8 cellular contexts compared by ENCODE assay signal in genomic region chr17:58517928-58518609, GRCh38. TPM values are rescaled to one million over a fixed set of nuclear protein-coding genes. Genes with fewer than 3 reads are reported as not detected.
A peak's percentile ranks its signal among the peaks of the same experiment; 100 is the strongest.
DNase-seq lines count a peak whose midpoint lies in the region; ATAC-seq and TF ChIP-seq lines count a peak whose summit lies in the region.

No MANE protein-coding gene starts in this region.

- no peaks in the 10 kb centered on the region for H3K9me3 Mint-ChIP-seq in activated naive CD4-positive, alpha-beta T cell treated with anti-CD3 and anti-CD28 coated beads, Interleukin-2, amount 50 U/mL, for 72 hours

- TF ChIP-seq CTCF in GM10248 (IDR thresholded peaks at IDR 0.05; ENCODE audit: control extremely low read depth, extremely low read depth, low read depth, missing control alignments), result no peak
- no peak for TF ChIP-seq CTCF in SK-N-SH (IDR thresholded peaks at IDR 0.05)
- no peak for TF ChIP-seq CTCF in suprapubic skin (IDR thresholded peaks at IDR 0.05)

- no peaks in the 10 kb centered on the region; the same call in 1 of the 2 replicates for H4K20me1 ChIP-seq in SK-N-SH (ENCODE audit: insufficient read depth)

- peaks cover 7 to 9% of the 10 kb centered on the region in 2 donors for H3K36me3 Mint-ChIP-seq in activated naive CD4-positive, alpha-beta T cell treated with anti-CD3 and anti-CD28 coated beads, Interleukin-2, amount 50 U/mL, for 72 hours

- H3K9ac ChIP-seq in SK-N-SH, result peak overlapping the region; percentile 77

- peak overlapping the region; percentile 96 for H2AFZ ChIP-seq in SK-N-SH (ENCODE audit: low read depth)

- H3K4me2 ChIP-seq in SK-N-SH, result peak overlapping the region; percentile 96

- H3K27ac ChIP-seq in SK-N-SH (ENCODE audit: low read depth in 2 of 2, low read length in 1 of 2) (peak overlapping the region; percentile 92 to 97), suprapubic skin (peak overlapping the region; percentile 93)

- TF ChIP-seq EP300 in SK-N-SH (IDR thresholded peaks at IDR 0.05; ENCODE audit: borderline replicate concordance in 1 of 2, low read depth in 1 of 2, low read length in 1 of 2) (peak; percentile 18 to 30; a peak in 2 of 4 replicates), suprapubic skin (IDR thresholded peaks at IDR 0.05) (no peak)

- H3K9me3 ChIP-seq in SK-N-SH (no peaks in the 10 kb centered on the region), suprapubic skin (no peaks in the 10 kb centered on the region)

- peaks cover 27% of the 10 kb centered on the region for H3F3A ChIP-seq in SK-N-SH (replicated peaks; ENCODE audit: insufficient read depth)

- no peaks in the 10 kb centered on the region for H3K9me2 ChIP-seq in SK-N-SH

- CTCF ChIA-PET in GM10248 (lab: Yijun Ruan, JAX) (interaction anchor here (0.7 to 3.0 kb wide), 16 partner anchors 12 to 513 kb away, joined by 3 to 31 read pairs (median 4); no protein-coding TSS in a partner anchor), SK-N-SH (lab: Yijun Ruan, JAX) (interaction anchor here (0.6 to 6.4 kb wide), 50 partner anchors 10 to 1371 kb away, joined by 3 to 112 read pairs (median 4); partner anchors contain the start of genes PRR11, RAD51C and SKA2)

- POLR2A ChIA-PET in GM10248 (lab: Yijun Ruan, JAX), result interaction anchor here (0.6 to 1.8 kb wide), 6 partner anchors 13 to 140 kb away, joined by 4 to 7 read pairs (median 6); no protein-coding TSS in a partner anchor
- POLR2A ChIA-PET in SK-N-SH (lab: Yijun Ruan, JAX), result interaction anchor here (0.5 to 2.8 kb wide), 17 partner anchors 10 to 637 kb away, joined by 3 to 72 read pairs (median 4); partner anchors contain the start of genes PRR11, RAD51C, SKA2 and TEX14

- peaks cover 10% of the 10 kb centered on the region for H3K79me2 ChIP-seq in SK-N-SH (ENCODE audit: insufficient read depth)

- peak in 1 of 2 donors; percentile 28 for TF ChIP-seq POLR2A in suprapubic skin (IDR thresholded peaks at IDR 0.05)

- WGBS in SK-N-SH (ENCODE audit: low lambda C conversion rate), result under 1% methylated on average over 39 of the region's 39 CpGs
- 0% methylated on average over 24 of the region's 39 CpGs for WGBS in suprapubic skin

- peaks cover 4 to 24% of the 10 kb centered on the region in 2 experiments; a peak in 2 of 4 replicates for H3K4me1 ChIP-seq in SK-N-SH (ENCODE audit: control insufficient read depth in 1 of 2, insufficient read depth in 2 of 2, low read depth in 1 of 2, low read length in 1 of 2)
- peaks cover 50% of the 10 kb centered on the region for H3K4me1 ChIP-seq in suprapubic skin

- H3K4me3 ChIP-seq in SK-N-SH (ENCODE audit: low read depth in 2 of 2, low read length in 1 of 2) (peak overlapping the region; percentile 87 to 95), suprapubic skin (peak overlapping the region; percentile 65)

- DNase-seq in GM10248 (ENCODE audit: extremely low spot score) (peak; percentile 96), NCI-H1092 (lab: John Stamatoyannopoulos, UW) (peak; percentile 100), SK-N-SH (peak; percentile 96), glomerular endothelial cell (ENCODE audit: extremely low read depth, low read depth, low spot score) (peak; percentile 94), nucleus accumbens (lab: John Stamatoyannopoulos, UW) (peak; percentile 97 to 100 (median 100)), suprapubic skin (ENCODE audit: low spot score in 2 of 2) (peak; percentile 100)
- DNase-seq in activated naive CD4-positive, alpha-beta T cell treated with anti-CD3 and anti-CD28 coated beads, Interleukin-2, amount 50 U/mL, for 72 hours (ENCODE audit: low spot score in 2 of 2), result peak; percentile 98 to 100

- H3K27me3 ChIP-seq in SK-N-SH (ENCODE audit: insufficient read depth) (no peaks in the 10 kb centered on the region), suprapubic skin (no peaks in the 10 kb centered on the region)

- TF ChIP-seq RAD21 in SK-N-SH (IDR thresholded peaks at IDR 0.05; ENCODE audit: low read length), result no peak

- H3K27ac Mint-ChIP-seq in activated naive CD4-positive, alpha-beta T cell treated with anti-CD3 and anti-CD28 coated beads, Interleukin-2, amount 50 U/mL, for 72 hours, result peak overlapping the region; percentile 84 to 93

- H3K36me3 ChIP-seq in SK-N-SH (replicated peaks in 1 of 2; ENCODE audit: control insufficient read depth in 1 of 2, insufficient read depth in 2 of 2, low read length in 1 of 2), result peaks cover 0 to 7% of the 10 kb centered on the region in 2 experiments
- H3K36me3 ChIP-seq in suprapubic skin, result peaks cover 6% of the 10 kb centered on the region

- peak; percentile 79 for ATAC-seq in HG02610 (IDR thresholded peaks at IDR 0.05; ENCODE audit: unreplicated experiment)
- ATAC-seq in activated naive CD4-positive, alpha-beta T cell treated with anti-CD3 and anti-CD28 coated beads, Interleukin-2, amount 50 U/mL, for 72 hours, result peak; percentile 85 to 86

TF ChIP-seq in SK-N-SH, 30 proteins besides CTCF, POLR2A, EP300 and RAD21 (continues in another document):
- TF ChIP-seq, protein P1, sequence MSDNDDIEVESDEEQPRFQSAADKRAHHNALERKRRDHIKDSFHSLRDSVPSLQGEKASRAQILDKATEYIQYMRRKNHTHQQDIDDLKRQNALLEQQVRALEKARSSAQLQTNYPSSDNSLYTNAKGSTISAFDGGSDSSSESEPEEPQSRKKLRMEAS (IDR thresholded peaks at IDR 0.05; ENCODE audit: low read depth), result peak; percentile 68
- TF ChIP-seq JUND (IDR thresholded peaks at IDR 0.05) (no peak), TCF12 (IDR thresholded peaks at IDR 0.05) (no peak), EZH2phosphoT487 (IDR thresholded peaks at IDR 0.05; ENCODE audit: borderline replicate concordance, low read depth) (no peak), REST (IDR thresholded peaks at IDR 0.05; ENCODE audit: low read depth, low read length) (peak; percentile 61), SMC3 (IDR thresholded peaks at IDR 0.05; ENCODE audit: low read depth, low read length) (no peak), ZBTB33 (IDR thresholded peaks at IDR 0.05; ENCODE audit: borderline replicate concordance, low read depth) (no peak), RFX5 (IDR thresholded peaks at IDR 0.05; ENCODE audit: low read length) (peak; percentile 89)
- TF ChIP-seq, protein P2, sequence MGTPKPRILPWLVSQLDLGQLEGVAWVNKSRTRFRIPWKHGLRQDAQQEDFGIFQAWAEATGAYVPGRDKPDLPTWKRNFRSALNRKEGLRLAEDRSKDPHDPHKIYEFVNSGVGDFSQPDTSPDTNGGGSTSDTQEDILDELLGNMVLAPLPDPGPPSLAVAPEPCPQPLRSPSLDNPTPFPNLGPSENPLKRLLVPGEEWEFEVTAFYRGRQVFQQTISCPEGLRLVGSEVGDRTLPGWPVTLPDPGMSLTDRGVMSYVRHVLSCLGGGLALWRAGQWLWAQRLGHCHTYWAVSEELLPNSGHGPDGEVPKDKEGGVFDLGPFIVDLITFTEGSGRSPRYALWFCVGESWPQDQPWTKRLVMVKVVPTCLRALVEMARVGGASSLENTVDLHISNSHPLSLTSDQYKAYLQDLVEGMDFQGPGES (IDR thresholded peaks at IDR 0.05; ENCODE audit: low read depth, low read length), result peak; percentile 92

RNA-seq across cellular contexts. Expression of gene MTMR4, which starts 3.6 kb away (rescaled TPM):
- 23.3 and 30.4 TPM in 2 replicates for polyA plus RNA-seq in SK-N-SH (2012; rRNA removed)
- 14.9 and 19.0 TPM in 2 replicates for polyA plus RNA-seq in SK-N-SH (2012; cell fraction: cytosol; rRNA removed)
- polyA plus RNA-seq in SK-N-SH (2012; cell fraction: nucleus; rRNA removed), result 78.4 and 88.5 TPM in 2 replicates
- 10 to 100 TPM; 55.2 to 73.3 TPM for total RNA-seq in activated naive CD4-positive, alpha-beta T cell treated with anti-CD3 and anti-CD28 coated beads, Interleukin-2, amount 50 U/mL, for 72 hours
- total RNA-seq in glomerular endothelial cell (27.0 and 38.4 TPM in 2 replicates), suprapubic skin (10 to 100 TPM; 31.7 to 66.0 (median 53.4) TPM)

RNA-seq across cellular contexts. Expression of gene HSF5, which starts 29.9 kb away (rescaled TPM):
- not detected in 2 replicates for polyA plus RNA-seq in SK-N-SH (2012; rRNA removed)
- 0.01 TPM in 2 replicates for polyA plus RNA-seq in SK-N-SH (2012; cell fraction: cytosol; rRNA removed)
- 0.05 TPM in 1 of 2 replicates, not detected in the other for polyA plus RNA-seq in SK-N-SH (2012; cell fraction: nucleus; rRNA removed)
- 1 to 10 TPM; 2.0 to 3.9 TPM for total RNA-seq in activated naive CD4-positive, alpha-beta T cell treated with anti-CD3 and anti-CD28 coated beads, Interleukin-2, amount 50 U/mL, for 72 hours
- not detected in 2 replicates for total RNA-seq in glomerular endothelial cell
- not detected for total RNA-seq in suprapubic skin

Comparison
In these comparisons a context has a peak if more than half of its experiments do, and no peak if none do; other contexts are left out.
1. Peak in every context shown above with its lines: DNase-seq, ATAC-seq, H3K4me3 ChIP-seq and H3K27ac ChIP-seq.